ENCODE assay signal across 16 cellular contexts in the genomic region with DNA sequence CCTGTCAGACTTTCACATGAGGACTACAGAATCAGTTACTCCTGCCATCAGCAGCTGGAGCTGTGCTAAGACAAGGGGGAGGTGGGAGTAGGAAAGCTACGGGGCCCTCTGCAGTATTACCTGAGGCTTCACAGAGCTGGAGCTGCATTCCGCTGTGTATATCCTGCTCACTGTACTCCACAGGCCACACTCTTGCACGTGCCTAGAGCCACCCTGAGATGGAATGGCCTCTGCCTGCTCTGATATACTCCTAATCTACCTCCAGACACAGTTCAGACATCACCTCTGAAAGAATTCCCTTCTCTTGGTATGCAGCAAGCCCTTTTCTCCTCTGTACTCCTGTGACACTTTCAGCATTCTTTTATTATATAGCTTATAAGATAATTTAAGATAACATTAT. TPM values are rescaled to one million over a fixed set of nuclear protein-coding genes. Genes with fewer than 3 reads are reported as not detected.
DNase-seq lines count a peak whose midpoint lies in the region; ATAC-seq and TF ChIP-seq lines count a peak whose summit lies in the region.
"Had no signal": no experiment of that assay in that cellular context is flagged by ENCODE, and none has a peak within 500 bp of the region (broad histone marks: within the 10 kb centered on the region; RNA-seq: fewer than 3 reads in every experiment).

No MANE protein-coding gene starts in this region.

- H3K36me3 ChIP-seq in Panc1 (ENCODE audit: control insufficient read depth, insufficient read depth, low read length): no peaks in the 10 kb centered on the region
- no peaks in the 10 kb centered on the region for H3K36me3 ChIP-seq in endodermal cell (ENCODE audit: control insufficient read depth, insufficient read depth, low read length)
- no peaks in the 10 kb centered on the region for H3K36me3 ChIP-seq in neural progenitor cell
- H3K36me3 ChIP-seq: HAP-1 had no signal

- no peak overlapping the region for H3K9ac ChIP-seq in endodermal cell (ENCODE audit: extremely low read depth, low read length, poor library complexity, severe bottlenecking)
- no peak overlapping the region for H3K9ac ChIP-seq in neural progenitor cell
- H3K9ac ChIP-seq: GM23248 had no signal

- H3K27me3 Mint-ChIP-seq in endodermal cell (ENCODE audit: insufficient read depth) (no peaks in the 10 kb centered on the region), neural progenitor cell (ENCODE audit: insufficient read depth, low read depth) (no peaks in the 10 kb centered on the region)
- H3K27me3 Mint-ChIP-seq: B cell; CD4-positive, alpha-beta memory T cell had no signal

- 71 to 92% methylated on average over 1 to 3 of the region's 3 CpGs for WGBS in endodermal cell (ENCODE audit: insufficient coverage in 1 of 2, insufficient read length in 1 of 2), 2 experiments

- H3K27me3 ChIP-seq in Panc1 (ENCODE audit: control insufficient read depth, insufficient read depth, low read length): no peaks in the 10 kb centered on the region
- no peaks in the 10 kb centered on the region for H3K27me3 ChIP-seq in endodermal cell (ENCODE audit: control insufficient read depth, insufficient read depth, low read length, poor library complexity, severe bottlenecking)
- H3K27me3 ChIP-seq in neural progenitor cell: no peaks in the 10 kb centered on the region

- H3K4me1 ChIP-seq in Panc1 (ENCODE audit: control insufficient read depth, insufficient read depth, low read length) (no peaks in the 10 kb centered on the region; the same call in 1 of the 2 replicates), endodermal cell (ENCODE audit: control insufficient read depth, insufficient read depth, low read length) (peaks cover 3% of the 10 kb centered on the region), neural progenitor cell (peaks cover 13% of the 10 kb centered on the region)
- H3K4me1 ChIP-seq: HAP-1 had no signal

- H3K9me3 Mint-ChIP-seq in endodermal cell (peaks cover 3% of the 10 kb centered on the region), neural progenitor cell (peaks cover 9% of the 10 kb centered on the region)

- POLR2A ChIA-PET in Panc1 (lab: Charles Lee): no interaction called here

- no peak overlapping the region for H2AFZ ChIP-seq in neural progenitor cell (replicated peaks)
- H2AFZ ChIP-seq: GM23248 had no signal

- H3K27ac Mint-ChIP-seq in endodermal cell: no peak overlapping the region
- H3K27ac Mint-ChIP-seq in neural progenitor cell: peak overlapping the region; percentile 40
- H3K27ac Mint-ChIP-seq: B cell; CD4-positive, alpha-beta memory T cell had no signal

- in situ Hi-C loops in Panc1 (cut with HindIII; ENCODE audit: low pct_unique_long_range_greater_than_20kb, low sequenced_read_pairs): no loop called here

- H3K4me1 Mint-ChIP-seq in endodermal cell (peaks cover 8% of the 10 kb centered on the region), neural progenitor cell (peaks cover 15% of the 10 kb centered on the region)
- H3K4me1 Mint-ChIP-seq: B cell; CD4-positive, alpha-beta memory T cell had no signal

- peak; percentile 83 for ATAC-seq in Panc1
- no peak for ATAC-seq in HG02981 (IDR thresholded peaks at IDR 0.05; ENCODE audit: unreplicated experiment)
- no peak for ATAC-seq in HG02970 (IDR thresholded peaks at IDR 0.05; ENCODE audit: low FRiP score, unreplicated experiment)
- ATAC-seq: GM12878, HepG2 had no signal

- intact Hi-C loops in Panc1 (cut with micrococcal nuclease; ENCODE audit: unreplicated experiment): no loop called here

- no peak overlapping the region for H3K4me2 ChIP-seq in neural progenitor cell

- peak overlapping the region; percentile 57 for H3K27ac ChIP-seq in Panc1 (ENCODE audit: low read length)
- no peak overlapping the region for H3K27ac ChIP-seq in endodermal cell (ENCODE audit: low read depth, low read length)
- H3K27ac ChIP-seq in neural progenitor cell: no peak overlapping the region
- H3K27ac ChIP-seq: GM23248 had no signal

- TF ChIP-seq CTCF in Panc1 (IDR thresholded peaks at IDR 0.05) (no peak), endodermal cell (conservative IDR thresholded peaks at IDR 0.05) (no peak), neural progenitor cell (IDR thresholded peaks at IDR 0.05) (no peak), foreskin fibroblast (IDR thresholded peaks at IDR 0.05; ENCODE audit: low read depth, low read length) (no peak)

- CTCF ChIA-PET in Panc1 (lab: Charles Lee): no interaction called here

- H3F3A ChIP-seq in neural progenitor cell (ENCODE audit: low read depth): peaks cover 11% of the 10 kb centered on the region

- H3K9me3 ChIP-seq in Panc1 (ENCODE audit: control insufficient read depth, insufficient read depth, low read depth, low read length) (no peaks in the 10 kb centered on the region), endodermal cell (ENCODE audit: control insufficient read depth, low read length) (no peaks in the 10 kb centered on the region), neural progenitor cell (ENCODE audit: low read depth) (no peaks in the 10 kb centered on the region)
- H3K9me3 ChIP-seq: HAP-1 had no signal

- H4K20me1 ChIP-seq in neural progenitor cell (ENCODE audit: low read depth): no peaks in the 10 kb centered on the region

- H3K4me3 ChIP-seq in Panc1 (ENCODE audit: low read depth in 2 of 2, low read length in 2 of 2) (no peak overlapping the region), endodermal cell (ENCODE audit: low read length) (no peak overlapping the region), neural progenitor cell (no peak overlapping the region), foreskin fibroblast (ENCODE audit: low read depth in 1 of 2, low read length in 2 of 2) (no peak overlapping the region)
- H3K4me3 ChIP-seq: GM12878, GM23248, HAP-1 had no signal

- no peak overlapping the region for H3K4me3 Mint-ChIP-seq in endodermal cell
- H3K4me3 Mint-ChIP-seq in neural progenitor cell: no peak overlapping the region
- H3K4me3 Mint-ChIP-seq: B cell; CD4-positive, alpha-beta memory T cell had no signal

- DNase-seq in ELF-1 (ENCODE audit: low read depth, low spot score): peak; percentile 7
- DNase-seq in Panc1 (ENCODE audit: low read depth, low spot score): no peak
- peak; percentile 43 for DNase-seq in endodermal cell
- DNase-seq in neural progenitor cell (ENCODE audit: low spot score): no peak
- no peak for DNase-seq in RKO (ENCODE audit: low spot score)
- DNase-seq in foreskin fibroblast: no peak
- DNase-seq: C1 segment of cervical spinal cord; CD4-positive, alpha-beta memory T cell; DMS153; GM23248 had no signal

- BruUV-seq in Panc1 (replicated peaks; lab: Mats Ljungman, UMichigan): no TSS peak

- peaks cover 3% of the 10 kb centered on the region for H3K36me3 Mint-ChIP-seq in endodermal cell (ENCODE audit: low read depth)
- H3K36me3 Mint-ChIP-seq in neural progenitor cell: peaks cover 18% of the 10 kb centered on the region

- H3K79me2 ChIP-seq in neural progenitor cell (ENCODE audit: low read depth): no peaks in the 10 kb centered on the region

RNA-seq across cellular contexts. Expression of a gene that starts 34.8 kb away (rescaled TPM):
- total RNA-seq in Panc1 (2021; ENCODE audit: unreplicated experiment) (7.6 TPM), endodermal cell (10 to 100 TPM in 1 of 2 donors, 1 to 10 TPM in 1; 8.1 to 13.0 TPM), neural progenitor cell (ENCODE audit: low replicate concordance) (26.4 and 35.6 TPM in 2 replicates)
- 2.4 TPM for polyA plus RNA-seq in Panc1 (2012; ENCODE audit: insufficient read length)
- 19.4 TPM for polyA plus RNA-seq in endodermal cell (2013, experiment 1 of 2)
- 19.0 TPM for polyA plus RNA-seq in endodermal cell (2013, experiment 2 of 2)

RNA-seq across cellular contexts. Expression of a gene that starts 37.1 kb away (rescaled TPM):
- 1.3 TPM for total RNA-seq in Panc1 (2021; ENCODE audit: unreplicated experiment)
- polyA plus RNA-seq in Panc1 (2012; ENCODE audit: insufficient read length): 1.5 TPM
- 1 to 10 TPM in 1 of 2 donors, under 1 TPM in 1; 0.75 to 1.3 TPM for total RNA-seq in endodermal cell
- polyA plus RNA-seq in endodermal cell (2013, experiment 1 of 2): 1.9 TPM
- polyA plus RNA-seq in endodermal cell (2013, experiment 2 of 2): 2.2 TPM
- total RNA-seq in neural progenitor cell (ENCODE audit: low replicate concordance): 1.5 and 2.2 TPM in 2 replicates

Comparison
In these comparisons a context has a peak if more than half of its experiments do, and no peak if none do; other contexts are left out.
1. DNase-seq: peak in ELF-1 (single experiment) and endodermal cell (single experiment); none in Panc1 (single experiment), neural progenitor cell (single experiment), RKO (single experiment) and foreskin fibroblast (0 of 2).